ENCODE assay signal across 15 cellular contexts in the genomic region with DNA sequence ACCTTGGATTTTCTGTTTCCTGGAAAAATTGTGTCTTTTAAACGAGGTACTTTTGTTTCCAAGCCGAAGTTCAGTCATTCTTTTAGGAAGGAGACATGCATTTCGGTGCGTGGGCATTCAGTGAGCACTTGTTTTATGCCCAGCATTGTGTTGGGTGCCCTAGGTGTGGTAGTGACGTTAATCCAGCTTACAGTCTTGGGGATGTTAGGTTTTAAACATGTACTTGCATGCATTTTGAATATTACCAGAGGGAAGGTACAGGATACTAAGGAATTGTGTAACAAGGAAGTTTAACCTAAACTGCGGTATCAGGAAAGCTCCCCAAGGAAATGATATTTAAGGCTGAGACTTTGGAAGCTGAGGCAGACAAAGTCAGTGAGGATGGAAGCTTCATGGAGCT.
DNase-seq lines count a peak whose midpoint lies in the region; ATAC-seq, FAIRE-seq and TF ChIP-seq lines count a peak whose summit lies in the region.
"Had no signal": no experiment of that assay in that cellular context is flagged by ENCODE, and none has a peak within 500 bp of the region (broad histone marks: within the 10 kb centered on the region; RNA-seq: fewer than 3 reads in every experiment).

No MANE protein-coding gene starts in this region.

- H3K9me2 ChIP-seq in OCI-LY1 (ENCODE audit: low read depth, low read length), result no peaks in the 10 kb centered on the region

- peaks cover 5% of the 10 kb centered on the region for H3K79me1 ChIP-seq in neuronal stem cell (ENCODE audit: low read depth, low read length)

- no peaks in the 10 kb centered on the region for H3K9me3 ChIP-seq in CD4-positive, alpha-beta T cell (ENCODE audit: control insufficient read depth, low read length)
- no peaks in the 10 kb centered on the region for H3K9me3 ChIP-seq in OCI-LY1 (ENCODE audit: low read length)
- no peaks in the 10 kb centered on the region for H3K9me3 ChIP-seq in neuronal stem cell (replicated peaks in 1 of 2; ENCODE audit: control insufficient read depth in 2 of 2, insufficient read depth in 1 of 2, low read depth in 1 of 2, low read length in 2 of 2)
- H3K9me3 ChIP-seq: colonic mucosa had no signal

- H3K36me3 ChIP-seq in OCI-LY1 (ENCODE audit: insufficient read depth, low read length) (peaks cover 16% of the 10 kb centered on the region), neuronal stem cell (replicated peaks in 1 of 2; ENCODE audit: control insufficient read depth in 2 of 2, insufficient read depth in 2 of 2, low read length in 2 of 2) (peaks cover 2 to 25% of the 10 kb centered on the region in 2 donors)
- H3K36me3 ChIP-seq: colonic mucosa had no signal

- no peak for DNase-seq in CD4-positive, alpha-beta T cell
- DNase-seq in dorsolateral prefrontal cortex (no peak), neuronal stem cell (ENCODE audit: low spot score) (no peak), NCI-H2227 (lab: John Stamatoyannopoulos, UW; ENCODE audit: unreplicated experiment) (no peak), NCI-H748 (lab: John Stamatoyannopoulos, UW; ENCODE audit: unreplicated experiment) (no peak), NCI-H1930 (lab: John Stamatoyannopoulos, UW) (no peak), GM12891 (ENCODE audit: insufficient read length, low spot score) (no peak)
- DNase-seq: activated gamma-delta T cell; colonic mucosa; GDM1; NCI-H2029; stimulated activated naive CD8-positive, alpha-beta T cell treated with anti-CD3 and anti-CD28 coated beads, Interleukin-15, Interleukin-2, amounts not matched to agents 100 U/mL and 50 U/mL, for 24 hours had no signal

- H3K4me1 ChIP-seq in OCI-LY1 (ENCODE audit: insufficient read depth, low read length, severe bottlenecking), result peaks cover 63% of the 10 kb centered on the region
- H3K4me1 ChIP-seq in neuronal stem cell (ENCODE audit: control insufficient read depth in 2 of 2, insufficient read depth in 1 of 2, low read depth in 1 of 2, low read length in 2 of 2), result peaks cover 27 to 38% of the 10 kb centered on the region in 2 donors

- H3K27ac Mint-ChIP-seq in CD4-positive, alpha-beta T cell, result peak overlapping the region; percentile 34

- no peak overlapping the region; the same call in 1 of the 2 replicates for H3K4me2 ChIP-seq in OCI-LY1 (ENCODE audit: low read length)
- H3K4me2 ChIP-seq in neuronal stem cell (ENCODE audit: insufficient read depth, low read length, poor library complexity, severe bottlenecking), result no peak overlapping the region

- no CpG with 5 or more reads among the region's 6 CpGs for WGBS in neuronal stem cell (ENCODE audit: extremely low coverage in 2 of 2, insufficient read length in 2 of 2, insufficient replicate concordance in 1 of 2), 2 donors

- no peak for ATAC-seq in CD4-positive, alpha-beta T cell (ENCODE audit: poor library complexity)
- ATAC-seq: stimulated activated naive CD8-positive, alpha-beta T cell treated with anti-CD3 and anti-CD28 coated beads, Interleukin-15, Interleukin-2, amounts not matched to agents 100 U/mL and 50 U/mL, for 24 hours had no signal

- no peak overlapping the region for H2BK15ac ChIP-seq in neuronal stem cell (ENCODE audit: low read length)

- no peak overlapping the region for H3K27ac ChIP-seq in CD4-positive, alpha-beta T cell (ENCODE audit: low read depth, low read length)
- H3K27ac ChIP-seq in OCI-LY1 (ENCODE audit: low read depth, low read length, poor library complexity, severe bottlenecking) (peak overlapping the region; percentile 27), dorsolateral prefrontal cortex (peak overlapping the region; percentile 58 to 98 (median 93)), neuronal stem cell (replicated peaks; ENCODE audit: low read length) (peak overlapping the region; percentile 38)
- H3K27ac ChIP-seq: colonic mucosa, parathyroid adenoma had no signal

- H2AK5ac ChIP-seq in neuronal stem cell (ENCODE audit: low read depth, low read length), result no peak overlapping the region

- intact Hi-C loops in CD4-positive, alpha-beta T cell (cut with DNase I, micrococcal nuclease), result loop anchor here in 1 of 2 experiments (5.0 kb wide), 1 partner anchor 65 kb away; no protein-coding TSS in a partner anchor
- intact Hi-C loops in dorsolateral prefrontal cortex (cut with DNase I), result loop anchor here (2.0 to 5.0 kb wide), 2 partner anchors 65 to 66 kb away; a partner anchor contains a TSS

- peaks cover 16% of the 10 kb centered on the region for H3K36me3 Mint-ChIP-seq in CD4-positive, alpha-beta T cell (ENCODE audit: low read depth)

- TF ChIP-seq CTCF in CD4-positive, alpha-beta T cell (IDR thresholded peaks at IDR 0.05), result no peak
- TF ChIP-seq CTCF in OCI-LY1 (IDR thresholded peaks at IDR 0.05; ENCODE audit: low read length) (no peak), dorsolateral prefrontal cortex (IDR thresholded peaks at IDR 0.05 in 54 of 56, conservative IDR thresholded peaks at IDR 0.05 in 2 of 56; ENCODE audit: low read depth in 1 of 56, partially characterized antibody in 56 of 56) (no peak)

- POLR2A ChIA-PET in CD4-positive, alpha-beta T cell (lab: Charles Lee), result interaction anchor here (1.3 to 1.8 kb wide), 3 partner anchors 28 to 66 kb away, joined by 3 to 8 read pairs (median 3); no protein-coding TSS in a partner anchor

- CTCF ChIA-PET in CD4-positive, alpha-beta T cell (lab: Charles Lee), result interaction anchor here (0.6 to 1.0 kb wide), 2 partner anchors 86 to 462 kb away, joined by 3 to 4 read pairs; no protein-coding TSS in a partner anchor

- no peak overlapping the region for H2BK5ac ChIP-seq in neuronal stem cell (ENCODE audit: low read length)

- no peaks in the 10 kb centered on the region for H3K9me3 Mint-ChIP-seq in CD4-positive, alpha-beta T cell

- H3K4me3 Mint-ChIP-seq in CD4-positive, alpha-beta T cell, result no peak overlapping the region

- no peak overlapping the region for H3K14ac ChIP-seq in neuronal stem cell (ENCODE audit: low read length)

- no peak for TF ChIP-seq POLR2A in GM12891 (IDR thresholded peaks at IDR 0.05; ENCODE audit: low read depth, low read length)

- no peak overlapping the region for H2BK120ac ChIP-seq in neuronal stem cell (ENCODE audit: low read depth, low read length)

- no peak overlapping the region for H3K4ac ChIP-seq in neuronal stem cell (ENCODE audit: low read length)

- H3K9ac ChIP-seq in OCI-LY1 (ENCODE audit: low read length), result no peak overlapping the region
- H3K9ac ChIP-seq in neuronal stem cell (ENCODE audit: low read depth, low read length, poor library complexity), result no peak overlapping the region
- H3K9ac ChIP-seq: parathyroid adenoma had no signal

- no peaks in the 10 kb centered on the region for H3K27me3 ChIP-seq in CD4-positive, alpha-beta T cell (ENCODE audit: control insufficient read depth, insufficient read depth, low read length)
- H3K27me3 ChIP-seq in OCI-LY1 (ENCODE audit: insufficient read depth, low read length) (no peaks in the 10 kb centered on the region), dorsolateral prefrontal cortex (no peaks in the 10 kb centered on the region), neuronal stem cell (ENCODE audit: control insufficient read depth in 3 of 3, insufficient read depth in 3 of 3, low read depth in 1 of 3, low read length in 3 of 3) (no peaks in the 10 kb centered on the region)
- H3K27me3 ChIP-seq: colonic mucosa had no signal

- no peaks in the 10 kb centered on the region for H4K20me1 ChIP-seq in OCI-LY1 (ENCODE audit: insufficient read depth, low read length)

- no peak overlapping the region for H3K18ac ChIP-seq in neuronal stem cell (ENCODE audit: low read length)

- H3K27me3 Mint-ChIP-seq in CD4-positive, alpha-beta T cell, result no peaks in the 10 kb centered on the region

- FAIRE-seq in GM12891 (lab: Jason Lieb, UNC), result no peak

- H4K8ac ChIP-seq in neuronal stem cell (ENCODE audit: low read depth, low read length), result no peak overlapping the region

- H3K79me2 ChIP-seq in OCI-LY1 (ENCODE audit: insufficient read depth, low read length), result peaks cover 81% of the 10 kb centered on the region

- H3F3A ChIP-seq in OCI-LY1 (ENCODE audit: insufficient read depth, low read length), result no peaks in the 10 kb centered on the region

- no peak overlapping the region for H2BK12ac ChIP-seq in neuronal stem cell (ENCODE audit: low read length)

- peaks cover 67% of the 10 kb centered on the region for H3K4me1 Mint-ChIP-seq in CD4-positive, alpha-beta T cell (ENCODE audit: low read depth)

- no peak overlapping the region for H4K91ac ChIP-seq in neuronal stem cell (ENCODE audit: low read depth, low read length, poor library complexity)

- H3K23ac ChIP-seq in neuronal stem cell (ENCODE audit: low read depth, low read length, poor library complexity), result no peak overlapping the region

- H3K4me3 ChIP-seq in OCI-LY1 (ENCODE audit: low read depth, low read length, poor library complexity, severe bottlenecking) (no peak overlapping the region), dorsolateral prefrontal cortex (peak overlapping the region in 37 of 59 donors; percentile 0 to 58 (median 25)), neuronal stem cell (ENCODE audit: low read length in 2 of 2) (no peak overlapping the region)
- H3K4me3 ChIP-seq: colonic mucosa, K562 had no signal

- H2AFZ ChIP-seq in OCI-LY1 (ENCODE audit: low read length), result no peak overlapping the region
- H2AFZ ChIP-seq in neuronal stem cell (ENCODE audit: low read length), result no peak overlapping the region
- H2AFZ ChIP-seq: parathyroid adenoma had no signal

TF ChIP-seq in GM12891, 5 proteins besides CTCF, POLR2A, EP300 and RAD21:
- TF ChIP-seq POU2F2 (IDR thresholded peaks at IDR 0.05; ENCODE audit: low read depth, low read length) (no peak), TAF1 (IDR thresholded peaks at IDR 0.05; ENCODE audit: low read depth, low read length) (no peak), SPI1 (IDR thresholded peaks at IDR 0.05; ENCODE audit: low read depth, low read length) (no peak), POLR2AphosphoS5 (IDR thresholded peaks at IDR 0.05; ENCODE audit: low read depth, low read length) (no peak), PAX5 (IDR thresholded peaks at IDR 0.05; ENCODE audit: insufficient read depth, low read length, severe bottlenecking) (no peak)

Comparison
In these comparisons a context has a peak if more than half of its experiments do, and no peak if none do; other contexts are left out.
1. H3K4me3 ChIP-seq: peak in dorsolateral prefrontal cortex (37 of 59); none in OCI-LY1 (single experiment) and neuronal stem cell (0 of 2).